In genomic region chr9:33638516-33638915, GRCh38 we compare ENCODE assay signal across 1 cellular context.
TF ChIP-seq lines count a peak whose summit lies in the region.

No MANE protein-coding gene starts in this region.

TF ChIP-seq in GM23338, 12 proteins besides CTCF, POLR2A, EP300 and RAD21:
- TF ChIP-seq, protein P1, sequence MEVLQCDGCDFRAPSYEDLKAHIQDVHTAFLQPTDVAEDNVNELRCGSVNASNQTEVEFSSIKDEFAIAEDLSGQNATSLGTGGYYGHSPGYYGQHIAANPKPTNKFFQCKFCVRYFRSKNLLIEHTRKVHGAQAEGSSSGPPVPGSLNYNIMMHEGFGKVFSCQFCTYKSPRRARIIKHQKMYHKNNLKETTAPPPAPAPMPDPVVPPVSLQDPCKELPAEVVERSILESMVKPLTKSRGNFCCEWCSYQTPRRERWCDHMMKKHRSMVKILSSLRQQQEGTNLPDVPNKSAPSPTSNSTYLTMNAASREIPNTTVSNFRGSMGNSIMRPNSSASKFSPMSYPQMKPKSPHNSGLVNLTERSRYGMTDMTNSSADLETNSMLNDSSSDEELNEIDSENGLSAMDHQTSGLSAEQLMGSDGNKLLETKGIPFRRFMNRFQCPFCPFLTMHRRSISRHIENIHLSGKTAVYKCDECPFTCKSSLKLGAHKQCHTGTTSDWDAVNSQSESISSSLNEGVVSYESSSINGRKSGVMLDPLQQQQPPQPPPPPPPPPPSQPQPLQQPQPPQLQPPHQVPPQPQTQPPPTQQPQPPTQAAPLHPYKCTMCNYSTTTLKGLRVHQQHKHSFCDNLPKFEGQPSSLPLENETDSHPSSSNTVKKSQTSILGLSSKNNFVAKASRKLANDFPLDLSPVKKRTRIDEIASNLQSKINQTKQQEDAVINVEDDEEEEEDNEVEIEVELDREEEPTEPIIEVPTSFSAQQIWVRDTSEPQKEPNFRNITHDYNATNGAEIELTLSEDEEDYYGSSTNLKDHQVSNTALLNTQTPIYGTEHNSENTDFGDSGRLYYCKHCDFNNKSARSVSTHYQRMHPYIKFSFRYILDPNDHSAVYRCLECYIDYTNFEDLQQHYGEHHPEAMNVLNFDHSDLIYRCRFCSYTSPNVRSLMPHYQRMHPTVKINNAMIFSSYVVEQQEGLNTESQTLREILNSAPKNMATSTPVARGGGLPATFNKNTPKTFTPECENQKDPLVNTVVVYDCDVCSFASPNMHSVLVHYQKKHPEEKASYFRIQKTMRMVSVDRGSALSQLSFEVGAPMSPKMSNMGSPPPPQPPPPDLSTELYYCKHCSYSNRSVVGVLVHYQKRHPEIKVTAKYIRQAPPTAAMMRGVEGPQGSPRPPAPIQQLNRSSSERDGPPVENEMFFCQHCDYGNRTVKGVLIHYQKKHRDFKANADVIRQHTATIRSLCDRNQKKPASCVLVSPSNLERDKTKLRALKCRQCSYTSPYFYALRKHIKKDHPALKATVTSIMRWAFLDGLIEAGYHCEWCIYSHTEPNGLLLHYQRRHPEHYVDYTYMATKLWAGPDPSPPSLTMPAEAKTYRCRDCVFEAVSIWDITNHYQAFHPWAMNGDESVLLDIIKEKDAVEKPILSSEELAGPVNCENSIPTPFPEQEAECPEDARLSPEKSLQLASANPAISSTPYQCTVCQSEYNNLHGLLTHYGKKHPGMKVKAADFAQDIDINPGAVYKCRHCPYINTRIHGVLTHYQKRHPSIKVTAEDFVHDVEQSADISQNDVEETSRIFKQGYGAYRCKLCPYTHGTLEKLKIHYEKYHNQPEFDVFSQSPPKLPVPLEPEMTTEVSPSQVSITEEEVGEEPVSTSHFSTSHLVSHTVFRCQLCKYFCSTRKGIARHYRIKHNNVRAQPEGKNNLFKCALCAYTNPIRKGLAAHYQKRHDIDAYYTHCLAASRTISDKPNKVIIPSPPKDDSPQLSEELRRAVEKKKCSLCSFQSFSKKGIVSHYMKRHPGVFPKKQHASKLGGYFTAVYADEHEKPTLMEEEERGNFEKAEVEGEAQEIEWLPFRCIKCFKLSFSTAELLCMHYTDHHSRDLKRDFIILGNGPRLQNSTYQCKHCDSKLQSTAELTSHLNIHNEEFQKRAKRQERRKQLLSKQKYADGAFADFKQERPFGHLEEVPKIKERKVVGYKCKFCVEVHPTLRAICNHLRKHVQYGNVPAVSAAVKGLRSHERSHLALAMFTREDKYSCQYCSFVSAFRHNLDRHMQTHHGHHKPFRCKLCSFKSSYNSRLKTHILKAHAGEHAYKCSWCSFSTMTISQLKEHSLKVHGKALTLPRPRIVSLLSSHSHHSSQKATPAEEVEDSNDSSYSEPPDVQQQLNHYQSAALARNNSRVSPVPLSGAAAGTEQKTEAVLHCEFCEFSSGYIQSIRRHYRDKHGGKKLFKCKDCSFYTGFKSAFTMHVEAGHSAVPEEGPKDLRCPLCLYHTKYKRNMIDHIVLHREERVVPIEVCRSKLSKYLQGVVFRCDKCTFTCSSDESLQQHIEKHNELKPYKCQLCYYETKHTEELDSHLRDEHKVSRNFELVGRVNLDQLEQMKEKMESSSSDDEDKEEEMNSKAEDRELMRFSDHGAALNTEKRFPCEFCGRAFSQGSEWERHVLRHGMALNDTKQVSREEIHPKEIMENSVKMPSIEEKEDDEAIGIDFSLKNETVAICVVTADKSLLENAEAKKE (CRISPR knock-in tag; IDR thresholded peaks at IDR 0.05): no peak
- TF ChIP-seq JUNB (IDR thresholded peaks at IDR 0.05; ENCODE audit: unreplicated experiment) (no peak), REST (IDR thresholded peaks at IDR 0.05; ENCODE audit: unreplicated experiment) (no peak), ZNF114 (CRISPR knock-in tag; IDR thresholded peaks at IDR 0.05) (no peak), ZNF331 (CRISPR knock-in tag; IDR thresholded peaks at IDR 0.05; ENCODE audit: low read depth) (no peak), EZH2phosphoT487 (IDR thresholded peaks at IDR 0.05; ENCODE audit: unreplicated experiment) (no peak), NANOG (IDR thresholded peaks at IDR 0.05; ENCODE audit: borderline replicate concordance) (no peak), EZH2 (IDR thresholded peaks at IDR 0.05; ENCODE audit: low read depth, unreplicated experiment) (no peak)
